In genomic region chr20:47677314-47678129, GRCh38 we compare ENCODE assay signal across 9 cellular contexts.
DNase-seq lines count a peak whose midpoint lies in the region; ATAC-seq and TF ChIP-seq lines count a peak whose summit lies in the region.
"Had no signal": no experiment of that assay in that cellular context is flagged by ENCODE, and none has a peak within 500 bp of the region (broad histone marks: within the 10 kb centered on the region; RNA-seq: fewer than 3 reads in every experiment).

No MANE protein-coding gene starts in this region.

- H3K27ac Mint-ChIP-seq in activated naive CD4-positive, alpha-beta T cell treated with anti-CD3 and anti-CD28 coated beads, Interleukin-2, amount 10 ng/mL, durations not matched to agents 7 days and 5 days: no peak overlapping the region
- H3K27ac Mint-ChIP-seq: activated naive CD4-positive, alpha-beta T cell treated with anti-CD3 and anti-CD28 coated beads, Interleukin-2, amount 50 U/mL, for 24 hours had no signal

- TF ChIP-seq CTCF in DND-41 (IDR thresholded peaks at IDR 0.05; ENCODE audit: borderline replicate concordance, extremely low read depth, low read length, poor library complexity, severe bottlenecking): peak; percentile 81

- no peaks in the 10 kb centered on the region for H3K27me3 Mint-ChIP-seq in activated naive CD4-positive, alpha-beta T cell treated with anti-CD3 and anti-CD28 coated beads, Interleukin-2, amount 10 ng/mL, durations not matched to agents 7 days and 5 days
- H3K27me3 Mint-ChIP-seq: activated naive CD4-positive, alpha-beta T cell treated with anti-CD3 and anti-CD28 coated beads, Interleukin-2, amount 50 U/mL, for 24 hours had no signal

- H4K20me1 ChIP-seq in DND-41 (ENCODE audit: insufficient read depth, low read length): no peaks in the 10 kb centered on the region; the same call in 1 of the 2 replicates

- no peaks in the 10 kb centered on the region for H3K4me1 ChIP-seq in DND-41 (ENCODE audit: insufficient read depth, low read length)

- H3K27ac ChIP-seq in DND-41 (ENCODE audit: low read length): no peak overlapping the region

- DNase-seq in DND-41: peak; percentile 56
- DNase-seq in KG1 (lab: John Stamatoyannopoulos, UW): peak; percentile 9
- peak; percentile 69 for DNase-seq in SK-N-DZ (ENCODE audit: low spot score)
- peak; percentile 72 for DNase-seq in activated naive CD4-positive, alpha-beta T cell treated with anti-CD3 and anti-CD28 coated beads, Interleukin-2, amount 10 ng/mL, durations not matched to agents 7 days and 5 days
- peak; percentile 88 for DNase-seq in iPS-NIHi11 (ENCODE audit: low spot score)
- DNase-seq in stimulated activated CD4-positive, alpha-beta T cell treated with anti-CD3 and anti-CD28 coated beads, Interleukin-2, amount 100 ng/mL, for 24 hours: peak; percentile 71 to 75
- no peak for DNase-seq in MV-4-11 (lab: John Stamatoyannopoulos, UW)

- no peak overlapping the region for H3K4me3 ChIP-seq in DND-41 (ENCODE audit: low read depth in 1 of 2, low read length in 2 of 2)

- CTCF ChIA-PET in activated naive CD4-positive, alpha-beta T cell treated with anti-CD3 and anti-CD28 coated beads, Interleukin-2, amount 10 ng/mL, durations not matched to agents 7 days and 5 days (lab: Charles Lee): interaction anchor here (0.9 to 6.2 kb wide), 14 partner anchors 8 to 948 kb away, joined by 3 to 54 read pairs (median 6); no protein-coding TSS in a partner anchor

- H3K36me3 ChIP-seq in DND-41 (ENCODE audit: insufficient read depth, low read length): no peaks in the 10 kb centered on the region

- no peak overlapping the region for H3K4me2 ChIP-seq in DND-41 (ENCODE audit: insufficient read depth, low read length)

- no peaks in the 10 kb centered on the region for H3K9me3 Mint-ChIP-seq in activated naive CD4-positive, alpha-beta T cell treated with anti-CD3 and anti-CD28 coated beads, Interleukin-2, amount 10 ng/mL, durations not matched to agents 7 days and 5 days
- H3K9me3 Mint-ChIP-seq: activated naive CD4-positive, alpha-beta T cell treated with anti-CD3 and anti-CD28 coated beads, Interleukin-2, amount 50 U/mL, for 24 hours had no signal

- H3K79me2 ChIP-seq in DND-41 (ENCODE audit: insufficient read depth, low read length): no peaks in the 10 kb centered on the region

- H3K4me1 Mint-ChIP-seq in activated naive CD4-positive, alpha-beta T cell treated with anti-CD3 and anti-CD28 coated beads, Interleukin-2, amount 10 ng/mL, durations not matched to agents 7 days and 5 days: no peaks in the 10 kb centered on the region
- H3K4me1 Mint-ChIP-seq: activated naive CD4-positive, alpha-beta T cell treated with anti-CD3 and anti-CD28 coated beads, Interleukin-2, amount 50 U/mL, for 24 hours had no signal

- no peaks in the 10 kb centered on the region for H3K9me3 ChIP-seq in DND-41 (ENCODE audit: insufficient read depth, low read length, severe bottlenecking)

- ATAC-seq in DND-41 (ENCODE audit: insufficient read depth, low read depth): peak; percentile 77; the same call in 2 of the 3 replicates
- ATAC-seq in HG03520 (IDR thresholded peaks at IDR 0.05; ENCODE audit: unreplicated experiment): no peak

- H3K27me3 ChIP-seq in DND-41 (ENCODE audit: insufficient read depth, low read length, poor library complexity): no peaks in the 10 kb centered on the region

- no peak overlapping the region for H2AFZ ChIP-seq in DND-41 (ENCODE audit: low read depth, low read length)

- no peak overlapping the region for H3K9ac ChIP-seq in DND-41 (ENCODE audit: low read depth, low read length)

- H3K4me3 Mint-ChIP-seq in activated naive CD4-positive, alpha-beta T cell treated with anti-CD3 and anti-CD28 coated beads, Interleukin-2, amount 10 ng/mL, durations not matched to agents 7 days and 5 days: no peak overlapping the region
- H3K4me3 Mint-ChIP-seq: activated naive CD4-positive, alpha-beta T cell treated with anti-CD3 and anti-CD28 coated beads, Interleukin-2, amount 50 U/mL, for 24 hours had no signal

- no peaks in the 10 kb centered on the region for H3K36me3 Mint-ChIP-seq in activated naive CD4-positive, alpha-beta T cell treated with anti-CD3 and anti-CD28 coated beads, Interleukin-2, amount 10 ng/mL, durations not matched to agents 7 days and 5 days
- H3K36me3 Mint-ChIP-seq: activated naive CD4-positive, alpha-beta T cell treated with anti-CD3 and anti-CD28 coated beads, Interleukin-2, amount 50 U/mL, for 24 hours had no signal
